In genomic region chr15:101206173-101206572, GRCh38 we compare ENCODE assay signal across 9 cellular contexts. TPM values are rescaled to one million over a fixed set of nuclear protein-coding genes. Genes with fewer than 3 reads are reported as not detected.
DNase-seq lines count a peak whose midpoint lies in the region; ATAC-seq and TF ChIP-seq lines count a peak whose summit lies in the region.
"Had no signal": no experiment of that assay in that cellular context is flagged by ENCODE, and none has a peak within 500 bp of the region (broad histone marks: within the 10 kb centered on the region; RNA-seq: fewer than 3 reads in every experiment).

No MANE protein-coding gene starts in this region.

- no peak overlapping the region for H2AFZ ChIP-seq in H9 (ENCODE audit: low read length)

- H2AK5ac ChIP-seq in H9 (ENCODE audit: insufficient read length, low read length), result no peak overlapping the region

- H3K4ac ChIP-seq in H9 (ENCODE audit: low read depth, low read length), result no peak overlapping the region

- no peak overlapping the region for H3K14ac ChIP-seq in H9 (ENCODE audit: insufficient read depth, low read length)

- peaks cover 3% of the 10 kb centered on the region for H3K79me1 ChIP-seq in H9 (ENCODE audit: insufficient read depth, low read depth, low read length, poor library complexity, severe bottlenecking)

- H3K4me1 ChIP-seq in H9 (ENCODE audit: insufficient read depth, low read length), result peaks cover 3% of the 10 kb centered on the region; the same call in 1 of the 2 replicates

- H3K27ac Mint-ChIP-seq in H9, result peak overlapping the region in 1 of 3 experiments; percentile 24; a peak in 2 of 7 replicates

- H3K4me1 Mint-ChIP-seq in H9, result peaks cover 20 to 34% of the 10 kb centered on the region in 2 experiments

- no peak overlapping the region for H4K5ac ChIP-seq in H9 (ENCODE audit: insufficient read length, low read depth, low read length)

- WGBS in H9 (ENCODE audit: extremely low coverage, insufficient read length, low lambda C conversion rate), result no CpG with 5 or more reads among the region's 12 CpGs

- TF ChIP-seq CTCF in coronary artery (IDR thresholded peaks at IDR 0.05) (no peak), H9 (conservative IDR thresholded peaks at IDR 0.05) (no peak)

- H3K4me3 Mint-ChIP-seq in H9, result no peak overlapping the region

- H3K4me3 ChIP-seq in coronary artery, result no peak overlapping the region

- no peaks in the 10 kb centered on the region for H4K20me1 ChIP-seq in H9 (ENCODE audit: control insufficient read depth, insufficient read depth, insufficient read length)

- H4K91ac ChIP-seq in H9 (ENCODE audit: insufficient read length, low read depth, low read length), result no peak overlapping the region

- no peak overlapping the region for H2BK5ac ChIP-seq in H9 (ENCODE audit: insufficient read length, low read length)

- H3K79me2 ChIP-seq in H9 (ENCODE audit: insufficient read depth, low read length), result peaks cover 33% of the 10 kb centered on the region; the same call in 1 of the 2 replicates

- H3K18ac ChIP-seq in H9 (ENCODE audit: insufficient read length, low read depth, low read length), result no peak overlapping the region

- H2BK12ac ChIP-seq in H9 (ENCODE audit: insufficient read length, low read depth, low read length), result no peak overlapping the region

- no peaks in the 10 kb centered on the region for H3K23me2 ChIP-seq in H9 (ENCODE audit: insufficient read length, low read depth, low read length, poor library complexity, severe bottlenecking)

- H3K9me3 ChIP-seq in H9 (ENCODE audit: control insufficient read depth, low read depth, low read length), result no peaks in the 10 kb centered on the region

- ATAC-seq in HG03520 (IDR thresholded peaks at IDR 0.05; ENCODE audit: unreplicated experiment) (no peak), HG02571 (IDR thresholded peaks at IDR 0.05; ENCODE audit: unreplicated experiment) (no peak)

- no peak overlapping the region for H3K23ac ChIP-seq in H9 (ENCODE audit: insufficient read length, low read depth, low read length)

- DNase-seq in ELR (ENCODE audit: low read depth) (peak; percentile 74), coronary artery (ENCODE audit: low spot score) (no peak), H9 (no peak), SW480 (ENCODE audit: low spot score) (no peak)
- DNase-seq in activated CD4-positive, alpha-beta T cell treated with anti-CD3 and anti-CD28 coated beads, Interleukin-2, amount 50 U/mL, for 1 hour, result peak; percentile 59
- peak; percentile 70 to 75 for DNase-seq in stimulated activated CD4-positive, alpha-beta T cell treated with anti-CD3 and anti-CD28 coated beads, Interleukin-2, amount 100 ng/mL, for 48 hours
- DNase-seq: NCI-H446 had no signal

- no peak overlapping the region for H3K56ac ChIP-seq in H9 (ENCODE audit: insufficient read length, low read depth, low read length)

- H2BK120ac ChIP-seq in H9 (ENCODE audit: low read depth, low read length, poor library complexity, severe bottlenecking), result no peak overlapping the region

- H2BK15ac ChIP-seq in H9 (ENCODE audit: low read depth, low read length), result no peak overlapping the region

- H2BK20ac ChIP-seq in H9 (ENCODE audit: low read depth, low read length, poor library complexity, severe bottlenecking), result no peak overlapping the region

- no peaks in the 10 kb centered on the region for H3K9me3 Mint-ChIP-seq in H9

- H3K27ac ChIP-seq in coronary artery (peak overlapping the region; percentile 24 to 47), H9 (ENCODE audit: insufficient read length, low read depth, low read length) (no peak overlapping the region)

- H3K4me2 ChIP-seq in H9 (ENCODE audit: insufficient read depth, insufficient read length, low read length), result no peak overlapping the region

- no peaks in the 10 kb centered on the region for H3K27me3 ChIP-seq in H9 (ENCODE audit: insufficient read depth, low read length)

- H3T11ph ChIP-seq in H9 (ENCODE audit: low read length), result no peak overlapping the region

- H3K27me3 Mint-ChIP-seq in H9 (ENCODE audit: low read depth), result no peaks in the 10 kb centered on the region

- H3K36me3 Mint-ChIP-seq in H9 (ENCODE audit: insufficient read depth in 1 of 3, low read depth in 3 of 3), result peaks cover 0 to 8% (median 7%) of the 10 kb centered on the region in 3 experiments; a peak in 5 of 7 replicates

- no peak overlapping the region for H4K8ac ChIP-seq in H9 (replicated peaks; ENCODE audit: insufficient read length, low read depth, low read length)

- no peak overlapping the region for H3K9ac ChIP-seq in H9 (ENCODE audit: extremely low read depth, insufficient read length, low read length)

RNA-seq across cellular contexts. Expression of gene CHSY1, which starts 45.7 kb away (rescaled TPM):
- 68.3 and 68.9 TPM in 2 replicates for total RNA-seq in H9 (2021)

Comparison
In these comparisons a context has a peak if more than half of its experiments do, and no peak if none do; other contexts are left out.
1. DNase-seq: peak in ELR (single experiment), activated CD4-positive, alpha-beta T cell treated with anti-CD3 and anti-CD28 coated beads, Interleukin-2, amount 50 U/mL, for 1 hour (single experiment) and stimulated activated CD4-positive, alpha-beta T cell treated with anti-CD3 and anti-CD28 coated beads, Interleukin-2, amount 100 ng/mL, for 48 hours (2 of 2); none in coronary artery (single experiment), H9 (single experiment) and SW480 (single experiment).